ENCODE assay signal across 3 cellular contexts in genomic region chr4:47749858-47750257, GRCh38.
TF ChIP-seq lines count a peak whose summit lies in the region.

No MANE protein-coding gene starts in this region.

TF ChIP-seq in GM23338, 12 proteins besides CTCF, POLR2A, EP300 and RAD21 (continued from another document and continues in another):
- TF ChIP-seq EZH2phosphoT487 (IDR thresholded peaks at IDR 0.05; ENCODE audit: unreplicated experiment), result no peak
- TF ChIP-seq JUNB (IDR thresholded peaks at IDR 0.05; ENCODE audit: unreplicated experiment), result no peak
- no peak for TF ChIP-seq STAT1 (IDR thresholded peaks at IDR 0.05; ENCODE audit: unreplicated experiment)
- TF ChIP-seq ETS1 (IDR thresholded peaks at IDR 0.05), result no peak
- no peak for TF ChIP-seq ZNF462 (CRISPR knock-in tag; IDR thresholded peaks at IDR 0.05)

TF ChIP-seq in K562, 482 proteins besides CTCF, POLR2A, EP300 and RAD21 (continued from another document):
- TF ChIP-seq ZNF41 (CRISPR knock-in tag; conservative IDR thresholded peaks at IDR 0.05), result no peak
- TF ChIP-seq TAL1 (IDR thresholded peaks at IDR 0.05), result no peak
- TF ChIP-seq ZSCAN29 (IDR thresholded peaks at IDR 0.05), result no peak
- TF ChIP-seq POU5F1 (IDR thresholded peaks at IDR 0.05; ENCODE audit: borderline replicate concordance, low read depth, low read length, partially characterized antibody), result no peak
TF ChIP-seq in K562: peak in this region for 0.

TF ChIP-seq in HEK293T, 16 proteins besides CTCF, POLR2A, EP300 and RAD21 (continued from another document):
- TF ChIP-seq SP1 (IDR thresholded peaks at IDR 0.05) (no peak), TARDBP (IDR thresholded peaks at IDR 0.05) (no peak), ELF4 (IDR thresholded peaks at IDR 0.05) (no peak), ARNT (IDR thresholded peaks at IDR 0.05) (no peak), L3MBTL2 (conservative IDR thresholded peaks at IDR 0.05) (no peak), FOXA1 (IDR thresholded peaks at IDR 0.05) (no peak), ZNF384 (IDR thresholded peaks at IDR 0.05) (no peak), SUZ12 (IDR thresholded peaks at IDR 0.05) (no peak), CTBP1 (IDR thresholded peaks at IDR 0.05; ENCODE audit: borderline replicate concordance) (no peak), HDGF (IDR thresholded peaks at IDR 0.05; ENCODE audit: borderline replicate concordance) (no peak), LEF1 (IDR thresholded peaks at IDR 0.05; ENCODE audit: borderline replicate concordance) (no peak), FOXM1 (IDR thresholded peaks at IDR 0.05; ENCODE audit: borderline replicate concordance) (no peak), NFRKB (IDR thresholded peaks at IDR 0.05) (no peak), PKNOX1 (IDR thresholded peaks at IDR 0.05) (no peak)
